In the genomic region with DNA sequence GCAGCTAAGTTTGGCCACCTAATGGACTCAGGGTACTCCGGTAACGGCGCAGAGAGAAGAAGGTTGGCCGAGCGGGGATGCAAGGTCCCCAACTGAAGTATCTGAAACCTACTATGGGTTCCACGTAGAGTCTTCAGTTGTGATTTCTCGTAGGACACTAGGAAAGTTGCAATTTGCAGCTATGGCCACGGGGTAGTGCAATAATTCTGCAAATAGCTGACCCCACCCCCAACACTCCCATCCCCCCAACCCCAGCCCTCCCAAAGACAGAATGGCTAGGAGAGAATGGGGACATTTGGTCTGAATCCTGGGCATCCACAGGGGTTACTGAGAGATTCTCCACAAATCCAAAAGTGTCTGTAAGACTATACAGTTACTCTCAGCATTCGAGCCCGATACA, we compare ENCODE assay signal across 1 cellular context. TPM values are rescaled to one million over a fixed set of nuclear protein-coding genes. Genes with fewer than 3 reads are reported as not detected.
"Had no signal": no experiment of that assay in that cellular context is flagged by ENCODE, and none has a peak within 500 bp of the region (broad histone marks: within the 10 kb centered on the region; RNA-seq: fewer than 3 reads in every experiment).

No MANE protein-coding gene starts in this region.

RNA-seq across cellular contexts. Expression of gene AFF3, which starts 46.5 kb away (rescaled TPM):
- total RNA-seq: HepG2 had no signal
- polyA plus RNA-seq: HepG2 had no signal
